8 cellular contexts compared by ENCODE assay signal in genomic region chr14:65101631-65102440, GRCh38.
A peak's percentile ranks its signal among the peaks of the same experiment; 100 is the strongest.
DNase-seq lines count a peak whose midpoint lies in the region; ATAC-seq lines count a peak whose summit lies in the region.

No MANE protein-coding gene starts in this region.

- peak overlapping the region; percentile 44 for H3K9ac ChIP-seq in muscle layer of colon (ENCODE audit: low read length)

- no peaks in the 10 kb centered on the region for H3K9me3 ChIP-seq in muscle layer of colon (ENCODE audit: low read length)

- peaks cover 43% of the 10 kb centered on the region for H3K4me1 ChIP-seq in muscle layer of colon (ENCODE audit: insufficient read depth, low read length)

- H3K27ac ChIP-seq in muscle layer of colon (ENCODE audit: low read depth, low read length) = peak overlapping the region; percentile 94

- DNase-seq in activated CD4-positive, alpha-beta T cell treated with anti-CD3 and anti-CD28 coated beads, Interleukin-2, amount 50 U/mL, for 4 hours = peak; percentile 27 to 29
- peak; percentile 48 for DNase-seq in effector CD8-positive, alpha-beta T cell (lab: John Stamatoyannopoulos, UW)
- peak; percentile 24 to 59 (median 51) for DNase-seq in stimulated activated naive CD4-positive, alpha-beta T cell (lab: John Stamatoyannopoulos, UW)
- no peak for DNase-seq in NCI-H2081 treated with DMSO at 0.1 percent for 48 hours (lab: John Stamatoyannopoulos, UW)

- H3K27me3 ChIP-seq in muscle layer of colon (ENCODE audit: control insufficient read depth in 1 of 2, insufficient read depth in 2 of 2, low read length in 2 of 2) = no peaks in the 10 kb centered on the region

- ATAC-seq in HG03354 (IDR thresholded peaks at IDR 0.05; ENCODE audit: poor library complexity, severe bottlenecking, unreplicated experiment) = peak; percentile 42
- no peak for ATAC-seq in GM18517 (IDR thresholded peaks at IDR 0.05; ENCODE audit: unreplicated experiment)

- H3K4me3 ChIP-seq in GM08714 (ENCODE audit: low read length) = peak overlapping the region; percentile 77
- peak overlapping the region; percentile 74 to 94 for H3K4me3 ChIP-seq in muscle layer of colon (ENCODE audit: low read depth in 1 of 2, low read length in 2 of 2)

- H3K36me3 ChIP-seq in muscle layer of colon (ENCODE audit: insufficient read depth, low read length) = no peaks in the 10 kb centered on the region
